ENCODE assay signal across 8 cellular contexts in the genomic region with DNA sequence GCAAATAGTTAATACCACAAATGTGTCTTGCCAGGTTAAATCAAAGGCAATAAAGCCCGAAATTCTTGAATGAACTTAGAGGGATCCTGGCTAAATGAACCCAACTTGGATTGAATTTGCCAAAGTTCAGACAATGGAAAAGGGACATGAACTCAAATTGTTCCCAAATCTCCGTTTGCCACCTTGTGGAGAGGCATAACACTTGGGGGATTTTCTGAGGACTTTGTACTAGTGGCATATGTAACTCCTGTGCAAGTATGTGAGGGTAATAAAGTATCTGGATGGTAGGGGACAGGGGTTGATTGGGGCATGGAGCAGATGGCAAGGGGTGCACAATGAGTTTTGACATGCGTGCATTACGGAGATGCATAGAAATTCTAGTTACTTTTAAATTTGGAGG. TPM values are rescaled to one million over a fixed set of nuclear protein-coding genes. Genes with fewer than 3 reads are reported as not detected.
DNase-seq lines count a peak whose midpoint lies in the region; ATAC-seq and TF ChIP-seq lines count a peak whose summit lies in the region.

No MANE protein-coding gene starts in this region.

- H3K4me1 ChIP-seq in RWPE2 (ENCODE audit: insufficient read depth, poor library complexity, severe bottlenecking) (peaks cover 6% of the 10 kb centered on the region), psoas muscle (peaks cover 25% of the 10 kb centered on the region)

- H3K36me3 ChIP-seq in RWPE2 (ENCODE audit: low read depth): no peaks in the 10 kb centered on the region; the same call in 1 of the 2 replicates
- H3K36me3 ChIP-seq in psoas muscle (ENCODE audit: insufficient read depth in 1 of 2, low read depth in 1 of 2): no peaks in the 10 kb centered on the region

- peak overlapping the region; percentile 50 for H3K27ac ChIP-seq in RWPE2 (ENCODE audit: poor library complexity, severe bottlenecking)
- H3K27ac ChIP-seq in psoas muscle: peak overlapping the region; percentile 99

- WGBS in psoas muscle, 3 donors: 66 to 78% (median 76%) methylated on average over 4 of the region's 4 CpGs

- H3K4me3 ChIP-seq in GM12864 (ENCODE audit: low read depth, low read length) (peak overlapping the region; percentile 84), RWPE2 (ENCODE audit: severe bottlenecking) (peak overlapping the region; percentile 69), fibroblast of pulmonary artery (replicated peaks; ENCODE audit: low read depth, low read length) (peak overlapping the region; percentile 97), psoas muscle (peak overlapping the region; percentile 73)

- H3K27me3 ChIP-seq in RWPE2 (ENCODE audit: insufficient read depth, poor library complexity, severe bottlenecking) (no peaks in the 10 kb centered on the region), psoas muscle (ENCODE audit: insufficient read depth in 3 of 3, low read length in 2 of 3) (no peaks in the 10 kb centered on the region)

- DNase-seq in GM12864 (ENCODE audit: low read depth) (no peak), RWPE2 (ENCODE audit: low spot score) (no peak), fibroblast of pulmonary artery (ENCODE audit: low read depth) (no peak), psoas muscle (no peak), NCI-H146 treated with DMSO at 0.1 percent for 48 hours (lab: John Stamatoyannopoulos, UW; ENCODE audit: unreplicated experiment) (no peak), putamen (ENCODE audit: low spot score) (no peak), mesenteric fat pad (ENCODE audit: low spot score) (no peak)

- H3K9me3 ChIP-seq in RWPE2 (ENCODE audit: severe bottlenecking): no peaks in the 10 kb centered on the region
- no peaks in the 10 kb centered on the region for H3K9me3 ChIP-seq in psoas muscle

- TF ChIP-seq CTCF in GM12864 (IDR thresholded peaks at IDR 0.05; ENCODE audit: low read depth, low read length, missing control alignments): no peak
- peak; percentile 3 for TF ChIP-seq CTCF in RWPE2 (IDR thresholded peaks at IDR 0.05; ENCODE audit: poor library complexity, severe bottlenecking)
- TF ChIP-seq CTCF in fibroblast of pulmonary artery (IDR thresholded peaks at IDR 0.05; ENCODE audit: low read length, missing control alignments): no peak
- no peak for TF ChIP-seq CTCF in psoas muscle (IDR thresholded peaks at IDR 0.05)

- intact Hi-C loops in psoas muscle (cut with DNase I): loop anchor here in 1 of 2 donors (10.0 kb wide), 1 partner anchor 138 kb away; the partner anchor contains the start of gene ZNF445

- ATAC-seq in RWPE2 (ENCODE audit: low read depth) (no peak), psoas muscle (no peak), HG03439 (IDR thresholded peaks at IDR 0.05; ENCODE audit: unreplicated experiment) (no peak)

RNA-seq across cellular contexts. Expression of gene TCAIM, which starts 1.3 kb away (rescaled TPM):
- total RNA-seq in psoas muscle (10 to 100 TPM; 15.8 to 31.0 (median 19.6) TPM), mesenteric fat pad (19.9 TPM)
- 10 to 100 TPM; 13.3 to 26.4 (median 14.6) TPM for polyA plus RNA-seq in psoas muscle
